13 cellular contexts compared by ENCODE assay signal in the genomic region with DNA sequence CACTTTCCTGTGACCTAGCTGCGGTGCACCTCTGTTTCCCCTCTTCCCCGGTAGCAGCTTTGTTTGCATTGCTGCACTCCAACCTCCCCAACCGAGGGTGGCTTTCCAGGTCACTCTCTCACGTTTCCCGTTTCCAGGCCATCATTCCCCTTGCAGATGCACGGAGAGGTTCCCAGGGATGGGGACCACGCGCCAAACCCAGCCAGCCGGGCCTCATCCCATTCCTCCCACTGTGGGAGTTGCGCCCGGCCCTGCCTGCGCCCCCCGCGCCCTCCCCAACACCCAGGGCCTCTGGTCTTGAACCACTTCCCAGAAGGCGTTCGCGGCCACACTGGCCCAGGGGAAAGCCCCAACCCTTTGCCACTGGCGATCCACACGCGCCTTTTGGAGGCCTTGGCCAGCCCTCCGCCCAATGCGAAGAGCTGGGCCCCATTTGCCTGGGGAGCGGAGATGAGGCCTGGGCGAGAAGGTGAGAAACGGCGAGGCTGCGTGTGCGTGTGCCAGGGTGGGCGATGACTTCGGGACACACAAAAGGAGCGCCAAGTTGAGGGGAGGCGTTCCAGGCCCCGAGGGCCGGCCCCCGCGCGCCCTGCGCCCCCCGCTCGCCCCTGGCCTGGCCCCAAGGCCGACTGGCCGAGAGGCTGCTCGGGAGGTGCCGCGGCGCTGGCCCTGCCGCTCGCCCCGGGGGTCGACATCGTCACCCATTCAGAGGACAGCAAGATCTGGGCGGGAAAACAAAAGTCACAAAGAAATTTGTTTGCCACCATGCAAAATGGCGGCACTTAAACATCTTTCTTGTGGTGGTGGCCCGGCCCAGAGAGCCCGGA. TPM values are rescaled to one million over a fixed set of nuclear protein-coding genes. Genes with fewer than 3 reads are reported as not detected.
DNase-seq lines count a peak whose midpoint lies in the region; ATAC-seq and TF ChIP-seq lines count a peak whose summit lies in the region.
"Had no signal": no experiment of that assay in that cellular context is flagged by ENCODE, and none has a peak within 500 bp of the region (broad histone marks: within the 10 kb centered on the region; RNA-seq: fewer than 3 reads in every experiment).

No MANE protein-coding gene starts in this region.

- no peaks in the 10 kb centered on the region for H3K9me3 Mint-ChIP-seq in brain
- H3K9me3 Mint-ChIP-seq in activated naive CD4-positive, alpha-beta T cell treated with anti-CD3 and anti-CD28 coated beads, Interleukin-2, amount 50 U/mL, for 72 hours, result no peaks in the 10 kb centered on the region

- H3K36me3 ChIP-seq in ACC112 (ENCODE audit: insufficient read depth, low read length), result no peaks in the 10 kb centered on the region
- H3K36me3 ChIP-seq in hepatocyte (replicated peaks; ENCODE audit: insufficient read depth, low read depth), result no peaks in the 10 kb centered on the region
- no peaks in the 10 kb centered on the region for H3K36me3 ChIP-seq in parathyroid adenoma (ENCODE audit: control insufficient read depth, insufficient read depth, low read length)
- H3K36me3 ChIP-seq: neutrophil had no signal

- H2AFZ ChIP-seq in ACC112 (ENCODE audit: low read length, unreplicated experiment), result peak overlapping the region; percentile 87
- peak overlapping the region; percentile 86 for H2AFZ ChIP-seq in hepatocyte
- H2AFZ ChIP-seq in parathyroid adenoma, result peak overlapping the region; percentile 77

- H3K4me3 ChIP-seq in ACC112 (ENCODE audit: low read depth, low read length) (peak overlapping the region; percentile 38), hepatocyte (peak overlapping the region; percentile 33), parathyroid adenoma (ENCODE audit: low read depth, low read length) (no peak overlapping the region)

- TF ChIP-seq CTCF in brain (conservative IDR thresholded peaks at IDR 0.05) (no peak), hepatocyte (IDR thresholded peaks at IDR 0.05; ENCODE audit: poor library complexity) (no peak), parathyroid adenoma (IDR thresholded peaks at IDR 0.05) (no peak)

- 51% methylated on average over 52 of the region's 55 CpGs for WGBS in hepatocyte (ENCODE audit: low lambda C conversion rate, missing lambda C conversion rate)

- H3K27me3 ChIP-seq in ACC112 (ENCODE audit: insufficient read depth, low read length) (no peaks in the 10 kb centered on the region), hepatocyte (peaks cover 26% of the 10 kb centered on the region), parathyroid adenoma (ENCODE audit: control insufficient read depth, insufficient read depth, low read length) (no peaks in the 10 kb centered on the region)

- peak overlapping the region; percentile 87 for H3K4me2 ChIP-seq in hepatocyte
- no peak overlapping the region for H3K4me2 ChIP-seq in parathyroid adenoma (ENCODE audit: low read length)

- peaks cover 91% of the 10 kb centered on the region for H3K4me1 Mint-ChIP-seq in brain

- peak overlapping the region; percentile 75 to 93 (median 83) for H3K4me3 Mint-ChIP-seq in brain
- H3K4me3 Mint-ChIP-seq: activated CD8-positive, alpha-beta memory T cell treated with anti-CD3 and anti-CD28 coated beads, Interleukin-2, amount 10 ng/mL, durations not matched to agents 7 days and 5 days had no signal

- H3K79me2 ChIP-seq in ACC112 (ENCODE audit: control insufficient read depth, insufficient read depth, low read length, unreplicated experiment) (no peaks in the 10 kb centered on the region), hepatocyte (peaks cover 45% of the 10 kb centered on the region), parathyroid adenoma (no peaks in the 10 kb centered on the region)

- peaks cover 20% of the 10 kb centered on the region for H3K4me1 ChIP-seq in ACC112 (ENCODE audit: control insufficient read depth, insufficient read depth, low read length, unreplicated experiment)
- H3K4me1 ChIP-seq in hepatocyte (ENCODE audit: insufficient read depth), result peaks cover 61% of the 10 kb centered on the region
- no peaks in the 10 kb centered on the region for H3K4me1 ChIP-seq in parathyroid adenoma

- no peaks in the 10 kb centered on the region for H4K20me1 ChIP-seq in hepatocyte (ENCODE audit: insufficient read depth, poor library complexity, severe bottlenecking)

- H3K27ac ChIP-seq in ACC112 (ENCODE audit: low read depth, low read length), result no peak overlapping the region
- peak overlapping the region; percentile 72 for H3K27ac ChIP-seq in hepatocyte
- no peak overlapping the region for H3K27ac ChIP-seq in parathyroid adenoma
- H3K27ac ChIP-seq: neutrophil had no signal

- H3K9me3 ChIP-seq in hepatocyte (ENCODE audit: low read depth) (no peaks in the 10 kb centered on the region), parathyroid adenoma (ENCODE audit: control insufficient read depth, low read length) (no peaks in the 10 kb centered on the region)
- H3K9me3 ChIP-seq: neutrophil had no signal

- no peak for DNase-seq in hepatocyte (ENCODE audit: low spot score)
- no peak for DNase-seq in DMS53 treated with DMSO at 0.1 percent for 48 hours (lab: John Stamatoyannopoulos, UW; ENCODE audit: unreplicated experiment)
- no peak for DNase-seq in activated naive CD4-positive, alpha-beta T cell treated with anti-CD3 and anti-CD28 coated beads, Interleukin-2, amount 50 U/mL, for 72 hours (ENCODE audit: low spot score in 2 of 2)
- DNase-seq: activated CD8-positive, alpha-beta memory T cell treated with anti-CD3 and anti-CD28 coated beads, Interleukin-2, amount 10 ng/mL, durations not matched to agents 7 days and 5 days; dermis blood vessel endothelial cell; NCI-H1436; SIG-M5 had no signal

- no peaks in the 10 kb centered on the region for H3K36me3 Mint-ChIP-seq in brain
- no peaks in the 10 kb centered on the region for H3K36me3 Mint-ChIP-seq in activated naive CD4-positive, alpha-beta T cell treated with anti-CD3 and anti-CD28 coated beads, Interleukin-2, amount 50 U/mL, for 72 hours
- H3K36me3 Mint-ChIP-seq: activated CD8-positive, alpha-beta memory T cell treated with anti-CD3 and anti-CD28 coated beads, Interleukin-2, amount 10 ng/mL, durations not matched to agents 7 days and 5 days had no signal

- H3K27ac Mint-ChIP-seq in brain, result peak overlapping the region; percentile 78 to 100 (median 96)
- no peak overlapping the region for H3K27ac Mint-ChIP-seq in activated naive CD4-positive, alpha-beta T cell treated with anti-CD3 and anti-CD28 coated beads, Interleukin-2, amount 50 U/mL, for 72 hours
- H3K27ac Mint-ChIP-seq: activated CD8-positive, alpha-beta memory T cell treated with anti-CD3 and anti-CD28 coated beads, Interleukin-2, amount 10 ng/mL, durations not matched to agents 7 days and 5 days had no signal

- no peak for ATAC-seq in activated naive CD4-positive, alpha-beta T cell treated with anti-CD3 and anti-CD28 coated beads, Interleukin-2, amount 50 U/mL, for 72 hours
- ATAC-seq in HG02610 (IDR thresholded peaks at IDR 0.05; ENCODE audit: unreplicated experiment), result no peak
- no peak for ATAC-seq in GM21529 (IDR thresholded peaks at IDR 0.05; ENCODE audit: unreplicated experiment)
- ATAC-seq: activated CD8-positive, alpha-beta memory T cell treated with anti-CD3 and anti-CD28 coated beads, Interleukin-2, amount 10 ng/mL, durations not matched to agents 7 days and 5 days had no signal

- H3K27me3 Mint-ChIP-seq in brain, result peaks cover 18% of the 10 kb centered on the region

- H3K9me2 ChIP-seq in hepatocyte (replicated peaks; ENCODE audit: insufficient read depth), result no peaks in the 10 kb centered on the region

- H3K9ac ChIP-seq in parathyroid adenoma, result no peak overlapping the region

RNA-seq across cellular contexts. Expression of a gene that starts 15.9 kb away (rescaled TPM):
- polyA plus RNA-seq in brain (ENCODE audit: insufficient read depth, low read depth, low replicate concordance) (0.46 TPM), hepatocyte (0.34 and 0.68 TPM in 2 replicates)
- 1.9 and 2.3 TPM in 2 replicates for total RNA-seq in hepatocyte
- under 1 TPM in 1 of 2 donors, not detected in 1; 0.54 TPM for total RNA-seq in activated naive CD4-positive, alpha-beta T cell treated with anti-CD3 and anti-CD28 coated beads, Interleukin-2, amount 50 U/mL, for 72 hours

RNA-seq across cellular contexts. Expression of a gene that starts 24.4 kb away (rescaled TPM):
- polyA plus RNA-seq in brain (ENCODE audit: insufficient read depth, low read depth, low replicate concordance) (17.4 TPM), hepatocyte (16.0 and 16.8 TPM in 2 replicates)
- 34.9 and 61.6 TPM in 2 replicates for total RNA-seq in hepatocyte
- 10 to 100 TPM; 20.1 to 46.4 TPM for total RNA-seq in activated naive CD4-positive, alpha-beta T cell treated with anti-CD3 and anti-CD28 coated beads, Interleukin-2, amount 50 U/mL, for 72 hours

Comparison
In these comparisons a context has a peak if more than half of its experiments do, and no peak if none do; other contexts are left out.
1. H3K27ac Mint-ChIP-seq: peak in brain (5 of 5); none in activated naive CD4-positive, alpha-beta T cell treated with anti-CD3 and anti-CD28 coated beads, Interleukin-2, amount 50 U/mL, for 72 hours (0 of 2).
2. Peak in every context shown above with its lines, with median percentiles within 50 percentile points of each other: H2AFZ ChIP-seq.